ENCODE assay signal across 39 cellular contexts in the genomic region with DNA sequence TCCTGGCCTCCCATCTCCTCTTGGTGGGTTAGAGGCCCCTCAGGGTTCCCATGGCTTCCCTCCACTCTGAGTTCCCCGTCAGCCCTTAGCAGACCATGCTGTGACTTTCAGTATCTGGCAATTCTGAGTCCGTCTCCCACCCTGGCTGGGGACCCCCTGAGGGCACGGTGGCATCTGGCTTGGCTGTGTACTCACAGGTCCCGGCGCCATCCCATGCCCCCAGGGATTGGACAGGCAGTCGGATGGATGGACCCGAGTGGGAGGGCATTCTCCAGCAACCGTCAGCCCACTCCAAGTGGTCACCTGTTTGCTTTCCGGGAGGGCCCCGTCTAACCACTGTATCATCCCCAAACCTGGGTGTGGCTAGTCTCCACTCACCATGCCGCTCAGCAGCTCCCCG. TPM values are rescaled to one million over a fixed set of nuclear protein-coding genes. Genes with fewer than 3 reads are reported as not detected.
"Had no signal": no experiment of that assay in that cellular context is flagged by ENCODE, and none has a peak within 500 bp of the region (broad histone marks: within the 10 kb centered on the region; RNA-seq: fewer than 3 reads in every experiment).

No MANE protein-coding gene starts in this region.

- H3K9me3 ChIP-seq: MG63 had no signal

- H3K4me2 ChIP-seq: KMS-11 had no signal

- H3K27me3 ChIP-seq: MG63 had no signal

- DNase-seq: Karpas-422, Kasumi-1, MG63, MM.1S, MV-4-11, NCI-H1048, NCI-H1092, NCI-H1092 treated with DMSO at 0.1 percent for 48 hours, NCI-H1105, NCI-H1105 treated with DMSO at 0.1 percent for 48 hours, NCI-H1417, NCI-H1417 treated with DMSO at 0.1 percent for 48 hours, NCI-H1436, NCI-H1436 treated with DMSO at 0.1 percent for 48 hours, NCI-H146, NCI-H1694, NCI-H1694 treated with DMSO at 0.1 percent for 48 hours, NCI-H187, NCI-H187 treated with DMSO at 0.1 percent for 48 hours, NCI-H1930, NCI-H2029, NCI-H2029 treated with DMSO at 0.1 percent for 48 hours, NCI-H2081, NCI-H2081 treated with DMSO at 0.1 percent for 48 hours, NCI-H2107, NCI-H2171, NCI-H2171 treated with DMSO at 0.1 percent for 48 hours, NCI-H2227 treated with DMSO at 0.1 percent for 48 hours, NCI-H226, NCI-H345, NCI-H446, NCI-H446 treated with DMSO at 0.1 percent for 48 hours, NCI-H510A, NCI-H510A treated with DMSO at 0.1 percent for 48 hours had no signal

- H3K9ac ChIP-seq: KMS-11 had no signal

- H3K27ac ChIP-seq: KMS-11 had no signal

- H3K4me3 ChIP-seq: MG63 had no signal

- H3K36me3 ChIP-seq: MG63 had no signal

RNA-seq across cellular contexts. Expression of gene ABCC8, which starts 24.0 kb away (rescaled TPM):
- total RNA-seq: LHCN-M2, M059J, MCF 10A, NCI-H460 had no signal

RNA-seq across cellular contexts. Expression of gene USH1C, which starts 43.5 kb away (rescaled TPM):
- total RNA-seq: LHCN-M2, M059J, MCF 10A had no signal

RNA-seq across cellular contexts. Expression of gene OTOG, which starts 46.4 kb away (rescaled TPM):
- total RNA-seq: LHCN-M2, M059J, MCF 10A, NCI-H460 had no signal
